In genomic region chr7:491958-492713, GRCh38 we compare ENCODE assay signal across 22 cellular contexts. TPM values are rescaled to one million over a fixed set of nuclear protein-coding genes. Genes with fewer than 3 reads are reported as not detected.
DNase-seq lines count a peak whose midpoint lies in the region; ATAC-seq, FAIRE-seq and TF ChIP-seq lines count a peak whose summit lies in the region.
"Had no signal": no experiment of that assay in that cellular context is flagged by ENCODE, and none has a peak within 500 bp of the region (broad histone marks: within the 10 kb centered on the region; RNA-seq: fewer than 3 reads in every experiment).

No MANE protein-coding gene starts in this region.

- H3K4me1 Mint-ChIP-seq in Caco-2 (ENCODE audit: low read depth, unreplicated experiment) = peaks cover 4% of the 10 kb centered on the region
- no peaks in the 10 kb centered on the region for H3K4me1 Mint-ChIP-seq in activated T-helper 1 cell treated with anti-CD3 and anti-CD28 coated beads, Interleukin-12 subunit alpha, Interleukin-12 subunit beta, Interleukin-2, Interleukin-4 antibody, amounts not matched to agents 30 ng/mL and 10 ng/mL and 1 ng/mL, durations not matched to agents 14 hours and 24 hours and 36 hours (ENCODE audit: low read depth)

- no peaks in the 10 kb centered on the region for H3K79me2 ChIP-seq in GM12878 (ENCODE audit: control insufficient read depth, insufficient read depth, low read length)

- no peak for FAIRE-seq in GM12878 (lab: Jason Lieb, UNC)

- SMC1A ChIA-PET in GM12878 (lab: Charles Lee; ENCODE audit: uncharacterized antibody, unreplicated experiment) = no interaction called here

- no peak for TF ChIP-seq CTCF in Caco-2 (IDR thresholded peaks at IDR 0.05; ENCODE audit: insufficient read depth in 1 of 2, low read depth in 1 of 2, low read length in 1 of 2, severe bottlenecking in 1 of 2, unreplicated experiment in 1 of 2)
- TF ChIP-seq CTCF in GM12878 (IDR thresholded peaks at IDR 0.05 in 2 of 3, conservative IDR thresholded peaks at IDR 0.05 in 1 of 3; ENCODE audit: control insufficient read depth in 2 of 3, extremely low read depth in 1 of 3, insufficient read depth in 1 of 3, low read depth in 3 of 3, low read length in 3 of 3) = no peak
- no peak for TF ChIP-seq CTCF in right lobe of liver (IDR thresholded peaks at IDR 0.05)
- TF ChIP-seq CTCF in psoas muscle (IDR thresholded peaks at IDR 0.05) = no peak

- H3K4me3 ChIP-seq in Caco-2 (ENCODE audit: low read depth, low read length) (no peak overlapping the region), GM12878 (no peak overlapping the region), right lobe of liver (no peak overlapping the region), psoas muscle (no peak overlapping the region)
- H3K4me3 ChIP-seq: heart right ventricle, testis, vagina had no signal

- H3K9ac ChIP-seq in GM12878 (ENCODE audit: control insufficient read depth, insufficient read depth, low read length) = no peak overlapping the region

- peak overlapping the region; percentile 20 for H3K27ac Mint-ChIP-seq in Caco-2 (ENCODE audit: unreplicated experiment)
- H3K27ac Mint-ChIP-seq in activated T-helper 1 cell treated with anti-CD3 and anti-CD28 coated beads, Interleukin-12 subunit alpha, Interleukin-12 subunit beta, Interleukin-2, Interleukin-4 antibody, amounts not matched to agents 30 ng/mL and 10 ng/mL and 1 ng/mL, durations not matched to agents 14 hours and 24 hours and 36 hours = no peak overlapping the region
- H3K27ac Mint-ChIP-seq: activated naive CD8-positive, alpha-beta T cell; activated T-helper 2 cell treated with anti-CD3 and anti-CD28 coated beads, Interferon-gamma antibody, Interleukin-2, Interleukin-4, amounts not matched to agents 10 μg/mL and 5 μg/mL and 100 μg/mL, durations not matched to agents 14 hours and 24 hours and 36 hours; CD4-positive, alpha-beta T cell; stimulated activated memory B cell treated with anti-CD40 and anti-IgM and Interleukin-4, amounts not matched to agents 10 μg/mL and 1 μg/mL and 100 μg/mL, for 72 hours had no signal

- intact Hi-C loops in Caco-2 (cut with micrococcal nuclease; ENCODE audit: unreplicated experiment) (no loop called here), GM12878 (cut with micrococcal nuclease; ENCODE audit: unreplicated experiment) (no loop called here), right lobe of liver (cut with DNase I) (no loop called here), psoas muscle (cut with DNase I) (no loop called here)
- intact Hi-C loops in activated T-helper 1 cell treated with anti-CD3 and anti-CD28 coated beads, Interleukin-12 subunit alpha, Interleukin-12 subunit beta, Interleukin-2, Interleukin-4 antibody, amounts not matched to agents 30 ng/mL and 10 ng/mL and 1 ng/mL, durations not matched to agents 14 hours and 24 hours and 36 hours (cut with micrococcal nuclease) = no loop called here

- no peak for TF ChIP-seq POLR2A in GM12878 (IDR thresholded peaks at IDR 0.05; ENCODE audit: low read depth, low read length)
- no peak for TF ChIP-seq POLR2A in right lobe of liver (IDR thresholded peaks at IDR 0.05)

- DNase-seq in Caco-2 (no peak), GM12878 (ENCODE audit: low read depth, low spot score) (no peak), right lobe of liver (peak in 2 of 3 donors; percentile 10 to 48), psoas muscle (peak; percentile 7 to 36), A172 (ENCODE audit: low spot score) (no peak)
- DNase-seq in activated T-helper 1 cell treated with anti-CD3 and anti-CD28 coated beads, Interleukin-12 subunit alpha, Interleukin-12 subunit beta, Interleukin-2, Interleukin-4 antibody, amounts not matched to agents 30 ng/mL and 10 ng/mL and 1 ng/mL, durations not matched to agents 14 hours and 24 hours and 36 hours (ENCODE audit: low spot score) = no peak
- DNase-seq in activated CD4-positive, alpha-beta T cell treated with anti-CD3 and anti-CD28 coated beads, Interleukin-2, amount 50 U/mL, for 48 hours = no peak
- DNase-seq: activated CD8-positive, alpha-beta memory T cell treated with anti-CD3 and anti-CD28 coated beads, Interleukin-2, amount 50 U/mL, for 4 hours; CD4-positive, alpha-beta T cell; HCEC 1CT; Karpas-422; NCI-H526; RPMI8226; stimulated activated CD4-positive, alpha-beta T cell treated with anti-CD3 and anti-CD28 coated beads, Interleukin-4, amount 100 ng/mL, for 1 hour; T-helper 9 cell; testis had no signal

- peaks cover 35% of the 10 kb centered on the region for H3K36me3 Mint-ChIP-seq in Caco-2 (ENCODE audit: insufficient read depth, unreplicated experiment)
- H3K36me3 Mint-ChIP-seq in activated T-helper 1 cell treated with anti-CD3 and anti-CD28 coated beads, Interleukin-12 subunit alpha, Interleukin-12 subunit beta, Interleukin-2, Interleukin-4 antibody, amounts not matched to agents 30 ng/mL and 10 ng/mL and 1 ng/mL, durations not matched to agents 14 hours and 24 hours and 36 hours (ENCODE audit: low read depth) = no peaks in the 10 kb centered on the region
- H3K36me3 Mint-ChIP-seq: activated naive CD8-positive, alpha-beta T cell; stimulated activated memory B cell treated with anti-CD40 and anti-IgM and Interleukin-4, amounts not matched to agents 10 μg/mL and 1 μg/mL and 100 μg/mL, for 72 hours had no signal

- H2AFZ ChIP-seq in GM12878 (ENCODE audit: control insufficient read depth, low read depth, low read length) = no peak overlapping the region

- POLR2A ChIA-PET in Caco-2 (lab: Charles Lee) = no interaction called here
- POLR2A ChIA-PET in GM12878 (lab: Charles Lee) = no interaction called here

- in situ Hi-C loops in GM12878 (cut with MboI) = no loop called here

- CTCF ChIA-PET in Caco-2 (lab: Charles Lee) = no interaction called here
- CTCF ChIA-PET in GM12878 (lab: Yijun Ruan, JAX) = no interaction called here

- H3K9me3 ChIP-seq in Caco-2 (0 out of 2 replicates have a peak, but pooled peaks cover 4% of the 10 kb centered on the region), GM12878 (replicated peaks; ENCODE audit: control insufficient read depth, insufficient read depth, low read length) (no peaks in the 10 kb centered on the region; the same call in 2 of the 3 replicates), right lobe of liver (no peaks in the 10 kb centered on the region), psoas muscle (no peaks in the 10 kb centered on the region)
- H3K9me3 ChIP-seq: heart right ventricle, testis, vagina had no signal

- H3K9me3 Mint-ChIP-seq in Caco-2 (ENCODE audit: unreplicated experiment) = no peaks in the 10 kb centered on the region
- H3K9me3 Mint-ChIP-seq in activated T-helper 1 cell treated with anti-CD3 and anti-CD28 coated beads, Interleukin-12 subunit alpha, Interleukin-12 subunit beta, Interleukin-2, Interleukin-4 antibody, amounts not matched to agents 30 ng/mL and 10 ng/mL and 1 ng/mL, durations not matched to agents 14 hours and 24 hours and 36 hours = no peaks in the 10 kb centered on the region
- H3K9me3 Mint-ChIP-seq: activated T-helper 2 cell treated with anti-CD3 and anti-CD28 coated beads, Interferon-gamma antibody, Interleukin-2, Interleukin-4, amounts not matched to agents 10 μg/mL and 5 μg/mL and 100 μg/mL, durations not matched to agents 14 hours and 24 hours and 36 hours; CD4-positive, alpha-beta T cell; stimulated activated memory B cell treated with anti-CD40 and anti-IgM and Interleukin-4, amounts not matched to agents 10 μg/mL and 1 μg/mL and 100 μg/mL, for 72 hours had no signal

- no peaks in the 10 kb centered on the region for H4K20me1 ChIP-seq in GM12878 (ENCODE audit: control insufficient read depth, insufficient read depth)

- H3K4me1 ChIP-seq in Caco-2 (peaks cover 11% of the 10 kb centered on the region), GM12878 (ENCODE audit: control insufficient read depth, insufficient read depth, low read length) (no peaks in the 10 kb centered on the region), right lobe of liver (no peaks in the 10 kb centered on the region), psoas muscle (no peaks in the 10 kb centered on the region)
- H3K4me1 ChIP-seq: testis, vagina had no signal

- no peak for TF ChIP-seq EP300 in GM12878 (IDR thresholded peaks at IDR 0.05; ENCODE audit: borderline replicate concordance in 1 of 2, control insufficient read depth in 1 of 2, low read depth in 2 of 2, low read length in 2 of 2)

- TF ChIP-seq RAD21 in GM12878 (IDR thresholded peaks at IDR 0.05; ENCODE audit: insufficient read depth, low read depth, low read length) = no peak

- H3K27ac ChIP-seq in GM12878 (ENCODE audit: control insufficient read depth, insufficient read depth) (no peak overlapping the region), right lobe of liver (no peak overlapping the region), psoas muscle (no peak overlapping the region)
- H3K27ac ChIP-seq: heart right ventricle, testis, vagina had no signal

- 64% methylated on average over 15 of the region's 15 CpGs for WGBS in GM12878 (ENCODE audit: insufficient coverage, insufficient replicate concordance, low lambda C conversion rate, missing lambda C conversion rate)
- WGBS in right lobe of liver (ENCODE audit: insufficient coverage, low coverage, low lambda C conversion rate, missing lambda C conversion rate) = no CpG with 5 or more reads among the region's 15 CpGs
- 74 to 77% (median 77%) methylated on average over 15 of the region's 15 CpGs for WGBS in psoas muscle, 3 donors

- H3K4me3 Mint-ChIP-seq in Caco-2 (ENCODE audit: unreplicated experiment) = no peak overlapping the region
- H3K4me3 Mint-ChIP-seq in activated T-helper 1 cell treated with anti-CD3 and anti-CD28 coated beads, Interleukin-12 subunit alpha, Interleukin-12 subunit beta, Interleukin-2, Interleukin-4 antibody, amounts not matched to agents 30 ng/mL and 10 ng/mL and 1 ng/mL, durations not matched to agents 14 hours and 24 hours and 36 hours = no peak overlapping the region
- H3K4me3 Mint-ChIP-seq: activated naive CD8-positive, alpha-beta T cell; CD4-positive, alpha-beta T cell; stimulated activated memory B cell treated with anti-CD40 and anti-IgM and Interleukin-4, amounts not matched to agents 10 μg/mL and 1 μg/mL and 100 μg/mL, for 72 hours had no signal

- no peak overlapping the region for H3K4me2 ChIP-seq in GM12878 (ENCODE audit: control insufficient read depth, insufficient read depth)

- no TSS peak for BruUV-seq in Caco-2 (replicated peaks; lab: Mats Ljungman, UMichigan)
- BruUV-seq in GM12878 (replicated peaks; lab: Mats Ljungman, UMichigan) = no TSS peak

- no peaks in the 10 kb centered on the region for H3K27me3 Mint-ChIP-seq in Caco-2 (ENCODE audit: insufficient read depth, unreplicated experiment)
- H3K27me3 Mint-ChIP-seq in activated T-helper 1 cell treated with anti-CD3 and anti-CD28 coated beads, Interleukin-12 subunit alpha, Interleukin-12 subunit beta, Interleukin-2, Interleukin-4 antibody, amounts not matched to agents 30 ng/mL and 10 ng/mL and 1 ng/mL, durations not matched to agents 14 hours and 24 hours and 36 hours (ENCODE audit: insufficient read depth) = peaks cover 8% of the 10 kb centered on the region
- H3K27me3 Mint-ChIP-seq: activated naive CD8-positive, alpha-beta T cell; CD4-positive, alpha-beta T cell had no signal

- H3K27me3 ChIP-seq in Caco-2 (replicated peaks; ENCODE audit: control insufficient read depth, insufficient read depth, low read length) (no peaks in the 10 kb centered on the region), GM12878 (replicated peaks in 1 of 2; ENCODE audit: control insufficient read depth in 2 of 2, insufficient read depth in 2 of 2, low read length in 1 of 2) (no peaks in the 10 kb centered on the region), right lobe of liver (no peaks in the 10 kb centered on the region), psoas muscle (ENCODE audit: insufficient read depth in 3 of 3, low read length in 2 of 3) (peaks cover 0 to 2% (median 0%) of the 10 kb centered on the region in 3 donors)
- H3K27me3 ChIP-seq: testis, vagina had no signal

- no peak for ATAC-seq in GM12878
- ATAC-seq in right lobe of liver = no peak
- no peak for ATAC-seq in psoas muscle
- ATAC-seq: left lobe of liver; stimulated activated memory B cell treated with anti-CD40 and anti-IgM and Interleukin-4, amounts not matched to agents 10 μg/mL and 1 μg/mL and 100 μg/mL, for 72 hours had no signal

- H3K36me3 ChIP-seq in Caco-2 (ENCODE audit: control insufficient read depth, insufficient read depth, low read length) (no peaks in the 10 kb centered on the region), GM12878 (ENCODE audit: control insufficient read depth in 2 of 2, insufficient read depth in 2 of 2, low read length in 1 of 2) (no peaks in the 10 kb centered on the region), right lobe of liver (no peaks in the 10 kb centered on the region), psoas muscle (ENCODE audit: insufficient read depth in 1 of 2, low read depth in 1 of 2) (peaks cover 0 to 12% of the 10 kb centered on the region in 2 donors)
- H3K36me3 ChIP-seq: vagina had no signal

- RAD21 ChIA-PET in GM12878 (lab: Charles Lee; ENCODE audit: unreplicated experiment) = interaction anchor here (0.9 kb wide), 1 partner anchor 170 kb away, joined by 3 read pairs; no protein-coding TSS in a partner anchor

RNA-seq across cellular contexts. Expression of gene PDGFA, which starts 27.5 kb away (rescaled TPM):
- total RNA-seq in Caco-2 (2022) (76.8 and 78.5 TPM in 2 replicates), GM12878 (2014; rRNA removed) (5.7 and 7.2 TPM in 2 replicates), GM12878 (2014; rRNA removed; fragmentation: Illumina TruSeq; extraction: Trizol) (4.2 and 5.5 TPM in 2 replicates), GM12878 (2021) (8.2 and 10.7 TPM in 2 replicates), right lobe of liver (10 to 100 TPM in 3 of 6 experiments, 1 to 10 TPM in 3; 2.3 to 20.9 (median 8.4) TPM), psoas muscle (10 to 100 TPM; 13.9 to 30.4 (median 19.2) TPM)
- 48.1 and 48.7 TPM in 2 replicates for total RNA-seq in GM12878 (2013; cell fraction: nucleolus; rRNA removed)
- polyA plus RNA-seq in GM12878 (2011; ENCODE audit: low read depth) = 0.93 TPM
- polyA plus RNA-seq in GM12878 (2011; rRNA removed) (6.5 and 10.0 TPM in 2 replicates), GM12878 (2014; fragmentation: Illumina TruSeq; extraction: Trizol) (3.5 and 3.6 TPM in 2 replicates), GM12878 (2014; fragmentation: Nextera tagmentation; extraction: Ambion mirVana) (1 to 10 TPM; 5.8 to 9.2 TPM), GM12878 (2014; rRNA removed) (5.1 and 6.2 TPM in 2 replicates), GM12878 (2016; fragmentation: Nextera tagmentation; extraction: Ambion mirVana) (1 to 10 TPM; 2.5 to 3.2 TPM), psoas muscle (10 to 100 TPM in 2 of 3 donors, 1 to 10 TPM in 1; 9.1 to 24.4 (median 15.3) TPM)
- 11.9 and 13.4 TPM in 2 replicates for polyA plus RNA-seq in GM12878 (2011; cell fraction: cytosol; rRNA removed)
- 31.4 and 35.6 TPM in 2 replicates for polyA plus RNA-seq in GM12878 (2011; cell fraction: nucleus; rRNA removed)
- 2.0 and 4.6 TPM in 2 replicates for polyA plus RNA-seq in GM12878 (2012)
- polyA minus RNA-seq in GM12878 (2011; rRNA and poly(A)+ RNA removed) = 27.1 and 46.8 TPM in 2 replicates
- polyA minus RNA-seq in GM12878 (2011; cell fraction: cytosol; rRNA and poly(A)+ RNA removed) = 20.0 and 25.0 TPM in 2 replicates
- polyA minus RNA-seq in GM12878 (2011; cell fraction: nucleus; rRNA and poly(A)+ RNA removed) = 8.8 and 16.8 TPM in 2 replicates
- 39.2 and 39.9 TPM in 2 replicates for total RNA-seq in A172 (2014; rRNA removed; shearing (Covaris generic))
- total RNA-seq in activated T-helper 1 cell treated with anti-CD3 and anti-CD28 coated beads, Interleukin-12 subunit alpha, Interleukin-12 subunit beta, Interleukin-2, Interleukin-4 antibody, amounts not matched to agents 30 ng/mL and 10 ng/mL and 1 ng/mL, durations not matched to agents 14 hours and 24 hours and 36 hours = 8.5 and 8.8 TPM in 2 replicates

Comparison
In these comparisons a context has a peak if more than half of its experiments do, and no peak if none do; other contexts are left out.
1. DNase-seq: peak in right lobe of liver (2 of 3) and psoas muscle (2 of 2); none in Caco-2 (0 of 2), GM12878 (single experiment), A172 (single experiment), activated T-helper 1 cell treated with anti-CD3 and anti-CD28 coated beads, Interleukin-12 subunit alpha, Interleukin-12 subunit beta, Interleukin-2, Interleukin-4 antibody, amounts not matched to agents 30 ng/mL and 10 ng/mL and 1 ng/mL, durations not matched to agents 14 hours and 24 hours and 36 hours (single experiment) and activated CD4-positive, alpha-beta T cell treated with anti-CD3 and anti-CD28 coated beads, Interleukin-2, amount 50 U/mL, for 48 hours (0 of 2).